Comparison of ENCODE assay signal across 28 cellular contexts in the genomic region with DNA sequence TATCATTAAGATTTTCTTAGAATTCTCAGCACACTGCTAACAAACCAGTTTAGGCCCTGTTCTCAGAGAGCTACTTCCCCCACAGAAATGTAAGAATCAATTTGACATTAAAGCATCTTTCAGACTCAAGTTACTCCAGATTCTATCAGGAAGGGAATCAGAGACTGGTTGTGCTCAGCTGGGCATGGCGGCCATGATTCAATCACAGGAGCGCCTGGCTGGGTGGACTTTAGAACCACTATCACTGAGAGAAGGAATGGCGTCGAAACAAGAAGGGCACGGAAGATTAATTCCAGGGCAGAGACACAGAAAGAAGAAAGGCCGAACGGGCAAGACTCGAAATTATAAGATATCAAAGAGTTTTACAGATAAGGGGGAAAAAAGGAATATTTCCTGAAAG. TPM values are rescaled to one million over a fixed set of nuclear protein-coding genes. Genes with fewer than 3 reads are reported as not detected.
DNase-seq lines count a peak whose midpoint lies in the region; ATAC-seq and TF ChIP-seq lines count a peak whose summit lies in the region.
"Had no signal": no experiment of that assay in that cellular context is flagged by ENCODE, and none has a peak within 500 bp of the region (broad histone marks: within the 10 kb centered on the region; RNA-seq: fewer than 3 reads in every experiment).

No MANE protein-coding gene starts in this region.

- H3K9me3 Mint-ChIP-seq in activated CD4-positive, alpha-beta T cell treated with anti-CD3 and anti-CD28 coated beads, Interleukin-2, amount 10 ng/mL, durations not matched to agents 24 days and 14 days, result no peaks in the 10 kb centered on the region
- H3K9me3 Mint-ChIP-seq in neural progenitor cell, result no peaks in the 10 kb centered on the region
- H3K9me3 Mint-ChIP-seq: activated CD4-positive, alpha-beta memory T cell treated with anti-CD3 and anti-CD28 coated beads for 36 hours; activated T-helper 17 cell treated with anti-CD3 and anti-CD28 coated beads, Interleukin-2, amount 50 U/mL, for 72 hours; immature natural killer cell; stimulated activated memory B cell treated with anti-CD40 and anti-IgM and Interleukin-4, amounts not matched to agents 10 μg/mL and 1 μg/mL and 100 μg/mL, for 72 hours had no signal

- peak overlapping the region; percentile 40 for H3K4me3 ChIP-seq in iPS-18a (ENCODE audit: low read length)
- no peak overlapping the region for H3K4me3 ChIP-seq in neural progenitor cell
- H3K4me3 ChIP-seq: body of pancreas, left ventricle myocardium inferior had no signal

- H3K9ac ChIP-seq in iPS-18a (ENCODE audit: low read length) (peak overlapping the region; percentile 31), neural progenitor cell (no peak overlapping the region)

- peaks cover 4% of the 10 kb centered on the region for H4K20me1 ChIP-seq in neural progenitor cell (ENCODE audit: low read depth)

- TF ChIP-seq CTCF in neural progenitor cell (IDR thresholded peaks at IDR 0.05), result no peak

- H3K27me3 ChIP-seq in iPS-18a (ENCODE audit: control insufficient read depth, insufficient read depth, low read length), result no peaks in the 10 kb centered on the region
- peaks cover 21% of the 10 kb centered on the region for H3K27me3 ChIP-seq in neural progenitor cell
- H3K27me3 ChIP-seq: body of pancreas had no signal

- H3K27ac ChIP-seq in iPS-18a (ENCODE audit: low read length) (peak overlapping the region; percentile 33), neural progenitor cell (no peak overlapping the region)
- H3K27ac ChIP-seq: body of pancreas, neutrophil had no signal

- H3K27me3 Mint-ChIP-seq in activated CD4-positive, alpha-beta T cell treated with anti-CD3 and anti-CD28 coated beads, Interleukin-2, amount 10 ng/mL, durations not matched to agents 24 days and 14 days, result no peaks in the 10 kb centered on the region
- H3K27me3 Mint-ChIP-seq in neural progenitor cell (ENCODE audit: insufficient read depth, low read depth), result no peaks in the 10 kb centered on the region
- H3K27me3 Mint-ChIP-seq: activated CD4-positive, alpha-beta memory T cell treated with anti-CD3 and anti-CD28 coated beads for 36 hours; activated T-helper 17 cell treated with anti-CD3 and anti-CD28 coated beads, Interleukin-2, amount 50 U/mL, for 72 hours had no signal

- H3F3A ChIP-seq in neural progenitor cell (ENCODE audit: low read depth), result peaks cover 23% of the 10 kb centered on the region

- no peak overlapping the region for H3K27ac Mint-ChIP-seq in activated CD4-positive, alpha-beta T cell treated with anti-CD3 and anti-CD28 coated beads, Interleukin-2, amount 10 ng/mL, durations not matched to agents 24 days and 14 days
- H3K27ac Mint-ChIP-seq in neural progenitor cell, result no peak overlapping the region
- H3K27ac Mint-ChIP-seq: activated CD4-positive, alpha-beta memory T cell treated with anti-CD3 and anti-CD28 coated beads for 36 hours; activated T-helper 17 cell treated with anti-CD3 and anti-CD28 coated beads, Interleukin-2, amount 50 U/mL, for 72 hours; CD14-positive monocyte; stimulated activated memory B cell treated with anti-CD40 and anti-IgM and Interleukin-4, amounts not matched to agents 10 μg/mL and 1 μg/mL and 100 μg/mL, for 72 hours had no signal

- ATAC-seq in HG02623 (IDR thresholded peaks at IDR 0.05; ENCODE audit: unreplicated experiment), result no peak
- ATAC-seq: activated CD4-positive, CD25-positive, alpha-beta regulatory T cell treated with anti-CD3 and anti-CD28 coated beads, Interleukin-2, amount 50 U/mL, for 24 hours; activated T-helper 17 cell treated with anti-CD3 and anti-CD28 coated beads, Interleukin-2, amount 50 U/mL, for 72 hours; body of pancreas; Right ventricle myocardium inferior; stimulated activated memory B cell treated with anti-CD40 and anti-IgM and Interleukin-4, amounts not matched to agents 10 μg/mL and 1 μg/mL and 100 μg/mL, for 72 hours had no signal

- no peak overlapping the region for H3K4me3 Mint-ChIP-seq in activated CD4-positive, alpha-beta T cell treated with anti-CD3 and anti-CD28 coated beads, Interleukin-2, amount 10 ng/mL, durations not matched to agents 24 days and 14 days
- no peak overlapping the region for H3K4me3 Mint-ChIP-seq in neural progenitor cell
- H3K4me3 Mint-ChIP-seq: activated CD4-positive, alpha-beta memory T cell treated with anti-CD3 and anti-CD28 coated beads for 36 hours; activated T-helper 17 cell treated with anti-CD3 and anti-CD28 coated beads, Interleukin-2, amount 50 U/mL, for 72 hours; CD14-positive monocyte; immature natural killer cell; stimulated activated memory B cell treated with anti-CD40 and anti-IgM and Interleukin-4, amounts not matched to agents 10 μg/mL and 1 μg/mL and 100 μg/mL, for 72 hours had no signal

- H3K4me1 Mint-ChIP-seq in activated CD4-positive, alpha-beta T cell treated with anti-CD3 and anti-CD28 coated beads, Interleukin-2, amount 10 ng/mL, durations not matched to agents 24 days and 14 days, result peaks cover 37% of the 10 kb centered on the region
- H3K4me1 Mint-ChIP-seq in neural progenitor cell, result peaks cover 38% of the 10 kb centered on the region

- DNase-seq in activated CD4-positive, alpha-beta T cell treated with anti-CD3 and anti-CD28 coated beads, Interleukin-2, amount 10 ng/mL, durations not matched to agents 24 days and 14 days, result peak; percentile 47
- no peak for DNase-seq in activated CD4-positive, alpha-beta T cell treated with anti-CD3 and anti-CD28 coated beads, Interleukin-2, amount 50 U/mL, for 4 hours
- no peak for DNase-seq in neural progenitor cell (ENCODE audit: low spot score)
- no peak for DNase-seq in dedifferentiated amniotic fluid mesenchymal stem cell (ENCODE audit: extremely low spot score)
- no peak for DNase-seq in NCI-H1436 (lab: John Stamatoyannopoulos, UW)
- DNase-seq in germinal center (ENCODE audit: low spot score), result no peak
- DNase-seq: 8988T; activated CD4-positive, alpha-beta memory T cell treated with anti-CD3 and anti-CD28 coated beads for 36 hours; activated naive CD4-positive, alpha-beta T cell treated with anti-CD3 and anti-CD28 coated beads, Interleukin-2, amount 50 U/mL, for 16 hours; DMS79 treated with DMSO at 0.1 percent for 48 hours; GDM1; hippocampal formation; immature natural killer cell; left ventricle myocardium inferior; NCI-H1092 treated with DMSO at 0.1 percent for 48 hours; NCI-H1930; NCI-H2171 treated with DMSO at 0.1 percent for 48 hours; NCI-H524; trophoblast cell had no signal

- H2AFZ ChIP-seq in neural progenitor cell (replicated peaks), result peak overlapping the region; percentile 2

- H3K9me3 ChIP-seq in iPS-18a (ENCODE audit: control insufficient read depth, low read depth, low read length) (no peaks in the 10 kb centered on the region), neural progenitor cell (ENCODE audit: low read depth) (no peaks in the 10 kb centered on the region)
- H3K9me3 ChIP-seq: body of pancreas, left ventricle myocardium inferior, neutrophil had no signal

- H3K36me3 ChIP-seq in iPS-18a (ENCODE audit: control insufficient read depth, low read depth, low read length) (no peaks in the 10 kb centered on the region), neural progenitor cell (no peaks in the 10 kb centered on the region)
- H3K36me3 ChIP-seq: left ventricle myocardium inferior, neutrophil had no signal

- no peak overlapping the region for H3K4me2 ChIP-seq in neural progenitor cell

- H3K4me1 ChIP-seq in iPS-18a (ENCODE audit: control insufficient read depth, low read depth, low read length), result peaks cover 57% of the 10 kb centered on the region
- H3K4me1 ChIP-seq in neural progenitor cell, result peaks cover 29% of the 10 kb centered on the region

- peaks cover 8% of the 10 kb centered on the region for H3K79me2 ChIP-seq in neural progenitor cell (ENCODE audit: low read depth)

- peaks cover 16% of the 10 kb centered on the region for H3K36me3 Mint-ChIP-seq in activated CD4-positive, alpha-beta T cell treated with anti-CD3 and anti-CD28 coated beads, Interleukin-2, amount 10 ng/mL, durations not matched to agents 24 days and 14 days (ENCODE audit: low read depth)
- H3K36me3 Mint-ChIP-seq in neural progenitor cell, result no peaks in the 10 kb centered on the region
- H3K36me3 Mint-ChIP-seq: immature natural killer cell; stimulated activated memory B cell treated with anti-CD40 and anti-IgM and Interleukin-4, amounts not matched to agents 10 μg/mL and 1 μg/mL and 100 μg/mL, for 72 hours had no signal

- intact Hi-C loops in activated CD4-positive, alpha-beta T cell treated with anti-CD3 and anti-CD28 coated beads, Interleukin-2, amount 10 ng/mL, durations not matched to agents 24 days and 14 days (cut with micrococcal nuclease), result loop anchor here (10.0 kb wide), 2 partner anchors 549 to 651 kb away; a partner anchor contains a TSS

RNA-seq across cellular contexts. Expression of a gene that starts 6.2 kb away (rescaled TPM):
- total RNA-seq in activated CD4-positive, alpha-beta T cell treated with anti-CD3 and anti-CD28 coated beads, Interleukin-2, amount 10 ng/mL, durations not matched to agents 24 days and 14 days, result 24.5 and 27.4 TPM in 2 replicates
- 3.0 and 5.0 TPM in 2 replicates for total RNA-seq in neural progenitor cell (ENCODE audit: low replicate concordance)
